In the genomic region with DNA sequence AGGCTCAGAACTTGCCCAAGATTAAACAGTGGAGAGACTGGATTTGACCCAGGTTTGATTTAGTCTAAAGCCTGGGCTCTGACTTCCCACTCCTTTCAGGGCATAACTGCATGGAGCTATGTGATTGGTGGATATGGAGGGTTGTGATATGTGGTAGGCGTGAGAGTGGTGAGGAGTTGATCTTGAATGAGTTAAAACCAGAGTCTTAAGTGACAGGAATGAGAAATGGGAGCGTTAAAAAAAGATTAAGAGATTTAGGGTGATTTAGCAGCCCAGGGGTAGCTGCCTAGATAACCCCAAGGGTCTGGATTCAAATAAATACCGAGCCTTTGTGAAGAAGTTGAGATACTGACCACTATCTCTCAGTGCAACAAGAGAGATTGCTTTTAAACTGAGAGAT, we compare ENCODE assay signal across 23 cellular contexts. TPM values are rescaled to one million over a fixed set of nuclear protein-coding genes. Genes with fewer than 3 reads are reported as not detected.
"Had no signal": no experiment of that assay in that cellular context is flagged by ENCODE, and none has a peak within 500 bp of the region (broad histone marks: within the 10 kb centered on the region; RNA-seq: fewer than 3 reads in every experiment).

No MANE protein-coding gene starts in this region.

- H3K4me3 ChIP-seq: MG63 had no signal

- DNase-seq: IMR-90, Karpas-422, KG1, MG63, NCI-H1092, NCI-H1105 treated with DMSO at 0.1 percent for 48 hours, NCI-H1417 treated with DMSO at 0.1 percent for 48 hours, NCI-H146, NCI-H1694 treated with DMSO at 0.1 percent for 48 hours, NCI-H1930, NCI-H2081, NCI-H2171, NCI-H226, NCI-H446, NCI-H510A treated with DMSO at 0.1 percent for 48 hours, NCI-H526, Right ventricle myocardium superior, RPMI8226 had no signal

- H3K9ac ChIP-seq: SK-N-SH had no signal

- FAIRE-seq: HepG2, RCC 7860 had no signal

- H3K4me2 ChIP-seq: SK-N-SH had no signal

- H3K9me3 ChIP-seq: MG63, SK-N-SH had no signal

- ATAC-seq: HepG2 had no signal

- H3K36me3 ChIP-seq: MG63 had no signal

RNA-seq across cellular contexts. Expression of a gene that starts 8.4 kb away (rescaled TPM):
- total RNA-seq: HepG2, HT1080, IMR-90, Right ventricle myocardium superior, SK-MEL-5 had no signal
- polyA plus RNA-seq: IMR-90, SK-N-SH had no signal
